18 cellular contexts compared by ENCODE assay signal in the genomic region with DNA sequence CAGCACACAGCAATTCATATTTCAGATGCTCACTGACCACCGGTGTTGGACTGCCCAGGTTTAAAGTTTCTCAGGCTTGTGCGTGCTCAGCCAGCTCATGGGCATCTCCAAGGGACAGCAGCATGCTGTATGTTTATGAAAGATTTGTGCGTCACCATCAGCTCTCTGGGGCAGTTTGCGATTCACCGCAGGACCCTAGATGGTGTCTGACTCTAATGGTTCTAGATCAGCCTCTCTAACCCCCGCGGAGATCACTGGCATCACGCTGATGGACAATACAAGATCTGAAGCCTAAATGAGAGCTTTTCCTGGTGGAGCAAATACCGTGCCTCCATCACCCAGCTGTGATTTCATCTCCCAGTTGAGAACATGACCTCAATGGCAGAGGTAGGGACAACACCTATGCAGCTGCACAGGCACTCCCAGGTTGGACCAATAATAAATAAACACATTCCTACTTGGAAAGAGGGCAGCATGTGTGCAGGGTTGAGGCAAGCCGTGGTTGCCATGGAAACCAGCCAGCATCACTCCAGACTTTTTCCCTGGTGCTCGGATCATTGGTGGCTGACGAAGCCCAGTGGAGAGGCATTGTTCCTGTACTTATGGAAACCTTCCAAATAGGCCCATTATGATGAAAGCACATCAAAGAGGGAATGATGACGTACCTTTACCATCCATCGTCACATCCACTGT.
DNase-seq lines count a peak whose midpoint lies in the region; ATAC-seq and TF ChIP-seq lines count a peak whose summit lies in the region.
"Had no signal": no experiment of that assay in that cellular context is flagged by ENCODE, and none has a peak within 500 bp of the region (broad histone marks: within the 10 kb centered on the region; RNA-seq: fewer than 3 reads in every experiment).

No MANE protein-coding gene starts in this region.

- DNase-seq in G401 (ENCODE audit: low spot score) (peak; percentile 9), NCI-H1694 treated with DMSO at 0.1 percent for 48 hours (lab: John Stamatoyannopoulos, UW) (peak; percentile 31), body of pancreas (no peak), Karpas-422 (no peak), A673 (ENCODE audit: low spot score) (no peak)
- DNase-seq: activated CD4-positive, alpha-beta T cell treated with anti-CD3 and anti-CD28 coated beads for 48 hours; activated naive CD4-positive, alpha-beta T cell treated with Interleukin-2 at 50 U/mL for 16 hours; Calu3; effector CD4-positive, alpha-beta T cell; hippocampal formation; kidney glomerular epithelial cell; NCI-H526; sigmoid colon; stimulated activated CD4-positive, alpha-beta T cell treated with anti-CD3 and anti-CD28 coated beads, Interleukin-2, amount 100 ng/mL, for 48 hours had no signal

- no TSS peak for BruUV-seq in A673 (replicated peaks; lab: Mats Ljungman, UMichigan)

- H3K9ac ChIP-seq in neural cell (ENCODE audit: low read length) (peak overlapping the region; percentile 24), Karpas-422 (ENCODE audit: low read length) (no peak overlapping the region)

- in situ Hi-C loops in G401 (cut with HindIII; ENCODE audit: low sequenced_read_pairs) = no loop called here

- no peak overlapping the region for H3K27ac ChIP-seq in body of pancreas
- H3K27ac ChIP-seq in neural cell (ENCODE audit: low read length) = peak overlapping the region; percentile 68
- H3K27ac ChIP-seq in Karpas-422 (ENCODE audit: low read length) = no peak overlapping the region
- H3K27ac ChIP-seq in A673 (ENCODE audit: low read depth, low read length, poor library complexity, severe bottlenecking) = no peak overlapping the region
- H3K27ac ChIP-seq: breast epithelium had no signal

- TF ChIP-seq CTCF in body of pancreas (IDR thresholded peaks at IDR 0.05) (no peak), neural cell (IDR thresholded peaks at IDR 0.05; ENCODE audit: poor library complexity, severe bottlenecking) (no peak), A673 (conservative IDR thresholded peaks at IDR 0.05; ENCODE audit: low read depth, low read length) (no peak)

- ATAC-seq in body of pancreas (peak; percentile 20), GM18498 (IDR thresholded peaks at IDR 0.05; ENCODE audit: unreplicated experiment) (no peak)

- H3K79me2 ChIP-seq in neural cell (replicated peaks; ENCODE audit: insufficient read depth, low read length) = no peaks in the 10 kb centered on the region
- no peaks in the 10 kb centered on the region for H3K79me2 ChIP-seq in Karpas-422 (ENCODE audit: low read length)

- H3K27me3 ChIP-seq in body of pancreas (no peaks in the 10 kb centered on the region), neural cell (ENCODE audit: insufficient read depth, low read depth, low read length) (no peaks in the 10 kb centered on the region), Karpas-422 (ENCODE audit: low read length) (no peaks in the 10 kb centered on the region), A673 (replicated peaks; ENCODE audit: insufficient read depth, low read depth, low read length, poor library complexity) (peaks cover 16% of the 10 kb centered on the region)
- H3K27me3 ChIP-seq: breast epithelium, sigmoid colon had no signal

- H3K4me2 ChIP-seq in neural cell (ENCODE audit: low read length) (no peak overlapping the region), Karpas-422 (ENCODE audit: low read depth, low read length, poor library complexity, severe bottlenecking) (no peak overlapping the region)

- H3K4me1 ChIP-seq in body of pancreas (peaks cover 31% of the 10 kb centered on the region), Karpas-422 (ENCODE audit: low read length) (no peaks in the 10 kb centered on the region), A673 (ENCODE audit: insufficient read depth, low read length, poor library complexity, severe bottlenecking) (no peaks in the 10 kb centered on the region)
- H3K4me1 ChIP-seq: breast epithelium, HAP-1 had no signal

- peak; percentile 32 for TF ChIP-seq EP300 in neural cell (conservative IDR thresholded peaks at IDR 0.05; ENCODE audit: poor library complexity, severe bottlenecking)

- CTCF ChIA-PET in A673 (lab: Charles Lee) = no interaction called here

- H3K36me3 ChIP-seq in body of pancreas (replicated peaks in 1 of 2; ENCODE audit: insufficient read depth in 1 of 2, low read depth in 2 of 2) (no peaks in the 10 kb centered on the region), neural cell (ENCODE audit: insufficient read depth, low read length) (no peaks in the 10 kb centered on the region), Karpas-422 (ENCODE audit: insufficient read depth, low read length) (no peaks in the 10 kb centered on the region), A673 (ENCODE audit: insufficient read depth, low read length, poor library complexity, severe bottlenecking) (no peaks in the 10 kb centered on the region)
- H3K36me3 ChIP-seq: breast epithelium, HAP-1 had no signal

- H3K9me3 ChIP-seq in body of pancreas (no peaks in the 10 kb centered on the region), neural cell (ENCODE audit: low read length) (no peaks in the 10 kb centered on the region), Karpas-422 (ENCODE audit: low read length) (no peaks in the 10 kb centered on the region), A673 (ENCODE audit: low read depth, low read length, poor library complexity, severe bottlenecking) (no peaks in the 10 kb centered on the region)
- H3K9me3 ChIP-seq: breast epithelium, HAP-1, sigmoid colon had no signal

- H3K4me3 ChIP-seq in body of pancreas (no peak overlapping the region), neural cell (ENCODE audit: low read length) (peak overlapping the region; percentile 26), Karpas-422 (ENCODE audit: low read length) (no peak overlapping the region), A673 (ENCODE audit: low read depth, low read length, poor library complexity, severe bottlenecking) (no peak overlapping the region)
- H3K4me3 ChIP-seq: breast epithelium, HAP-1, sigmoid colon had no signal

- no peak for TF ChIP-seq POLR2A in body of pancreas (IDR thresholded peaks at IDR 0.05)

- no peaks in the 10 kb centered on the region for H3K9me2 ChIP-seq in neural cell (ENCODE audit: insufficient read depth, low read length)
- H3K9me2 ChIP-seq in Karpas-422 (replicated peaks; ENCODE audit: insufficient read depth, low read length) = no peaks in the 10 kb centered on the region

- H2AFZ ChIP-seq in neural cell (ENCODE audit: low read depth, low read length) (no peak overlapping the region), Karpas-422 (ENCODE audit: low read length) (no peak overlapping the region)

- H4K20me1 ChIP-seq in neural cell (ENCODE audit: insufficient read depth) = no peaks in the 10 kb centered on the region
- peaks cover 7% of the 10 kb centered on the region; the same call in 1 of the 2 replicates for H4K20me1 ChIP-seq in Karpas-422 (ENCODE audit: insufficient read depth, low read depth, low read length)

- TF ChIP-seq RAD21 in neural cell (conservative IDR thresholded peaks at IDR 0.05) = peak; percentile 33

- POLR2A ChIA-PET in A673 (lab: Charles Lee; ENCODE audit: low non-redundant PET) = no interaction called here

- WGBS in body of pancreas, 2 donors = 88 to 90% methylated on average over 9 to 14 of the region's 14 CpGs

- intact Hi-C loops in body of pancreas (cut with DNase I) = no loop called here
- intact Hi-C loops in A673 (cut with micrococcal nuclease; ENCODE audit: unreplicated experiment) = no loop called here

- H3F3A ChIP-seq in neural cell (ENCODE audit: insufficient read depth, low read length, poor library complexity, severe bottlenecking) = no peaks in the 10 kb centered on the region

TF ChIP-seq in neural cell, 6 proteins besides CTCF, POLR2A, EP300 and RAD21:
- TF ChIP-seq TAF1 (IDR thresholded peaks at IDR 0.05; ENCODE audit: low read depth) = no peak
- TF ChIP-seq, protein P1, sequence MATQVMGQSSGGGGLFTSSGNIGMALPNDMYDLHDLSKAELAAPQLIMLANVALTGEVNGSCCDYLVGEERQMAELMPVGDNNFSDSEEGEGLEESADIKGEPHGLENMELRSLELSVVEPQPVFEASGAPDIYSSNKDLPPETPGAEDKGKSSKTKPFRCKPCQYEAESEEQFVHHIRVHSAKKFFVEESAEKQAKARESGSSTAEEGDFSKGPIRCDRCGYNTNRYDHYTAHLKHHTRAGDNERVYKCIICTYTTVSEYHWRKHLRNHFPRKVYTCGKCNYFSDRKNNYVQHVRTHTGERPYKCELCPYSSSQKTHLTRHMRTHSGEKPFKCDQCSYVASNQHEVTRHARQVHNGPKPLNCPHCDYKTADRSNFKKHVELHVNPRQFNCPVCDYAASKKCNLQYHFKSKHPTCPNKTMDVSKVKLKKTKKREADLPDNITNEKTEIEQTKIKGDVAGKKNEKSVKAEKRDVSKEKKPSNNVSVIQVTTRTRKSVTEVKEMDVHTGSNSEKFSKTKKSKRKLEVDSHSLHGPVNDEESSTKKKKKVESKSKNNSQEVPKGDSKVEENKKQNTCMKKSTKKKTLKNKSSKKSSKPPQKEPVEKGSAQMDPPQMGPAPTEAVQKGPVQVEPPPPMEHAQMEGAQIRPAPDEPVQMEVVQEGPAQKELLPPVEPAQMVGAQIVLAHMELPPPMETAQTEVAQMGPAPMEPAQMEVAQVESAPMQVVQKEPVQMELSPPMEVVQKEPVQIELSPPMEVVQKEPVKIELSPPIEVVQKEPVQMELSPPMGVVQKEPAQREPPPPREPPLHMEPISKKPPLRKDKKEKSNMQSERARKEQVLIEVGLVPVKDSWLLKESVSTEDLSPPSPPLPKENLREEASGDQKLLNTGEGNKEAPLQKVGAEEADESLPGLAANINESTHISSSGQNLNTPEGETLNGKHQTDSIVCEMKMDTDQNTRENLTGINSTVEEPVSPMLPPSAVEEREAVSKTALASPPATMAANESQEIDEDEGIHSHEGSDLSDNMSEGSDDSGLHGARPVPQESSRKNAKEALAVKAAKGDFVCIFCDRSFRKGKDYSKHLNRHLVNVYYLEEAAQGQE (IDR thresholded peaks at IDR 0.05; ENCODE audit: borderline replicate concordance) = peak; percentile 56
- no peak for TF ChIP-seq POLR2AphosphoS5 (IDR thresholded peaks at IDR 0.05)
- TF ChIP-seq SMC3 (conservative IDR thresholded peaks at IDR 0.05; ENCODE audit: poor library complexity) = peak; percentile 40
- TF ChIP-seq MXI1 (conservative IDR thresholded peaks at IDR 0.05; ENCODE audit: poor library complexity, severe bottlenecking) = peak; percentile 70
- TF ChIP-seq EZH2 (IDR thresholded peaks at IDR 0.05; ENCODE audit: borderline replicate concordance, insufficient read depth, low read length, poor library complexity, severe bottlenecking) = no peak

Comparison
In these comparisons a context has a peak if more than half of its experiments do, and no peak if none do; other contexts are left out.
1. DNase-seq: peak in G401 (single experiment) and NCI-H1694 treated with DMSO at 0.1 percent for 48 hours (single experiment); none in body of pancreas (0 of 4), Karpas-422 (single experiment) and A673 (single experiment).